18 cellular contexts compared by ENCODE assay signal in the genomic region with DNA sequence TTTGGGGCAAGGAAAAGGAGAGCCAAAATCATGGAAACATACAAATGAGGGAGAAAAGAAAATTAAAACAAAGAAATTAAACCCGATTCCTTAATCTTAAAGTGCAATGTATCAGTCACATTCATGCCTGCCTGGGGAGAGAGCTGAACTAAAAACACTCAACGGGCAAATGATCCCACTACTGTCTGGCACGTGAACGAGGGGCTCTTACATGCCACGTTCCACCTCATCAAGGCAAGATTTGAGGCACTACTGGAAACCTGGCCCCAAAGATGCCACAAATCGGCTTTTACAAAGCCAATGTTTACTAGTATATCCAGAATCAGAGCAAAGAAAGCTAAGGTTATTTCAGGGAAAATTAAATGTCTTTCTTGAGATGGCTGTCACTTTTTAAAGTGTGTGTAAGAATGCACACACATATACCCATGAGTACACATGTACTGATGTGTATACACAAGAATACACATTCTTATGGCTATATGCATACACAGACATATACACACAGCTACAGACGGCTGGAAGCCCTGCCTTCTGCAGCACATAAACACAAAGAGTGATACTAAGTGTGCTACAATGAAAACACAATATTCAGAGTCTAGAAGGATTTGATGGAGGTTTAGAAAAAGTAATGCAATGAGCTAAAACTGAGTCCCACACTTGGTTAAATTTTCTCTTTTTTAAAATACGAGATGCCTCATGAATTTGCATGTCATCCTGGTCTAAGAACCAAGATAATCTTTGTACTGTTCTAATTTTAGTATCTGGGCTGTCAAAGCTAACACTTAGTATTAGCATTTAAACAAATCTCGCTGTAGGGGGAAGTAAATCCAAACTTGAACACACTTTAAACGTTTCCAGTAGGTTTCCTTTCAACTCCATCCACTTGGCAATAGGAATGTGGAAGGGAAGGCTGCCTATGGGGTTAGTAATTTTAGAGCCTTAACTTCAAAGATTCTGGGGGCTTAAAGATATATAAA.
DNase-seq lines count a peak whose midpoint lies in the region; ATAC-seq, FAIRE-seq and TF ChIP-seq lines count a peak whose summit lies in the region.
"Had no signal": no experiment of that assay in that cellular context is flagged by ENCODE, and none has a peak within 500 bp of the region (broad histone marks: within the 10 kb centered on the region; RNA-seq: fewer than 3 reads in every experiment).

No MANE protein-coding gene starts in this region.

- H3K4me1 ChIP-seq in right atrium auricular region, result peaks cover 0 to 16% of the 10 kb centered on the region in 2 donors
- H3K4me1 ChIP-seq in heart left ventricle, result peaks cover 0 to 15% (median 0%) of the 10 kb centered on the region in 12 donors
- H3K4me1 ChIP-seq in GM12878 (ENCODE audit: control insufficient read depth, insufficient read depth, low read length), result peaks cover 55% of the 10 kb centered on the region
- H3K4me1 ChIP-seq in aorta (ENCODE audit: control insufficient read depth in 1 of 2, insufficient read depth in 2 of 2, low read length in 2 of 2), result no peaks in the 10 kb centered on the region
- H3K4me1 ChIP-seq: body of pancreas, left lung had no signal

- peaks cover 53% of the 10 kb centered on the region for H3K79me2 ChIP-seq in GM12878 (ENCODE audit: control insufficient read depth, insufficient read depth, low read length)

- H3K4me1 Mint-ChIP-seq in IgD-negative memory B cell, result peaks cover 47 to 52% (median 48%) of the 10 kb centered on the region in 3 donors

- H3K27me3 Mint-ChIP-seq in IgD-negative memory B cell, result peaks cover 2% of the 10 kb centered on the region

- H2AFZ ChIP-seq in GM12878 (ENCODE audit: control insufficient read depth, low read depth, low read length), result no peak overlapping the region

- H3K9ac ChIP-seq in GM12878 (ENCODE audit: control insufficient read depth, insufficient read depth, low read length), result peak overlapping the region; percentile 54

- CTCF ChIA-PET in GM12878 (lab: Yijun Ruan, JAX), result interaction anchor here (0.8 to 6.0 kb wide), 9 partner anchors 9 to 72 kb away, joined by 3 to 69 read pairs (median 6); no protein-coding TSS in a partner anchor

- RAD21 ChIA-PET in GM12878 (lab: Charles Lee; ENCODE audit: unreplicated experiment), result interaction anchor here (0.8 to 4.9 kb wide), 13 partner anchors 10 to 79 kb away, joined by 3 to 52 read pairs (median 9); no protein-coding TSS in a partner anchor

- H3K27ac Mint-ChIP-seq in IgD-negative memory B cell, result peak overlapping the region; percentile 92 to 94 (median 92)

- H3K27me3 ChIP-seq in right atrium auricular region (no peaks in the 10 kb centered on the region), heart left ventricle (no peaks in the 10 kb centered on the region), GM12878 (replicated peaks in 1 of 2; ENCODE audit: control insufficient read depth in 2 of 2, insufficient read depth in 2 of 2, low read length in 1 of 2) (no peaks in the 10 kb centered on the region), aorta (ENCODE audit: control insufficient read depth in 1 of 2, insufficient read depth in 2 of 2, low read length in 1 of 2) (no peaks in the 10 kb centered on the region)
- H3K27me3 ChIP-seq: body of pancreas, left lung had no signal

- H3K4me3 ChIP-seq in right atrium auricular region (no peak overlapping the region), heart left ventricle (no peak overlapping the region), GM12878 (peak overlapping the region; percentile 25; the same call in 1 of the 2 replicates), aorta (ENCODE audit: low read length in 2 of 2) (no peak overlapping the region)
- H3K4me3 ChIP-seq: body of pancreas, left lung had no signal

- FAIRE-seq in GM12878 (lab: Jason Lieb, UNC), result no peak
- FAIRE-seq in RCC 7860 (lab: Jason Lieb, UNC), result no peak
- FAIRE-seq: frontal cortex, G401.6 had no signal

- TF ChIP-seq CTCF in right atrium auricular region (IDR thresholded peaks at IDR 0.05), result no peak
- TF ChIP-seq CTCF in heart left ventricle (IDR thresholded peaks at IDR 0.05), result no peak
- TF ChIP-seq CTCF in GM12878 (IDR thresholded peaks at IDR 0.05 in 2 of 3, conservative IDR thresholded peaks at IDR 0.05 in 1 of 3; ENCODE audit: control insufficient read depth in 2 of 3, extremely low read depth in 1 of 3, insufficient read depth in 1 of 3, low read depth in 3 of 3, low read length in 3 of 3), result no peak

- peak overlapping the region; percentile 80 for H3K4me2 ChIP-seq in GM12878 (ENCODE audit: control insufficient read depth, insufficient read depth)

- POLR2A ChIA-PET in GM12878 (lab: Charles Lee), result interaction anchor here (0.5 to 3.1 kb wide), 15 partner anchors 7 to 85 kb away, joined by 3 to 31 read pairs (median 6); no protein-coding TSS in a partner anchor

- WGBS in heart left ventricle, 4 donors, result 65 to 74% (median 72%) methylated on average over 10 of the region's 10 CpGs
- 5% methylated on average over 10 of the region's 10 CpGs for WGBS in GM12878 (ENCODE audit: insufficient coverage, insufficient replicate concordance, low lambda C conversion rate, missing lambda C conversion rate)
- 78 to 79% methylated on average over 10 of the region's 10 CpGs for WGBS in aorta, 2 donors

- no TSS peak for BruUV-seq in GM12878 (replicated peaks; lab: Mats Ljungman, UMichigan)

- H4K20me1 ChIP-seq in GM12878 (ENCODE audit: control insufficient read depth, insufficient read depth), result no peaks in the 10 kb centered on the region

- no peak for TF ChIP-seq POLR2A in heart left ventricle (IDR thresholded peaks at IDR 0.05)
- no peak; the same call in 1 of the 2 replicates for TF ChIP-seq POLR2A in GM12878 (IDR thresholded peaks at IDR 0.05; ENCODE audit: low read depth, low read length)

- SMC1A ChIA-PET in GM12878 (lab: Charles Lee; ENCODE audit: uncharacterized antibody, unreplicated experiment), result interaction anchor here (0.6 to 6.7 kb wide), 16 partner anchors 11 to 145 kb away, joined by 3 to 98 read pairs (median 5); no protein-coding TSS in a partner anchor

- H3K27ac ChIP-seq in right atrium auricular region (peak overlapping the region; percentile 19 to 36), heart left ventricle (no peak overlapping the region), GM12878 (ENCODE audit: control insufficient read depth, insufficient read depth) (peak overlapping the region; percentile 97), aorta (ENCODE audit: low read depth in 1 of 2, low read length in 2 of 2) (no peak overlapping the region)
- H3K27ac ChIP-seq: body of pancreas, left lung had no signal

- intact Hi-C loops in heart left ventricle (cut with DNase I) (loop anchor here in 2 of 10 donors (5.0 kb wide), 2 partner anchors 179 to 199 kb away; no protein-coding TSS in a partner anchor), GM12878 (cut with micrococcal nuclease; ENCODE audit: unreplicated experiment) (no loop called here), aorta (cut with DNase I) (no loop called here)

- in situ Hi-C loops in GM12878 (cut with MboI), result no loop called here

- H3K36me3 ChIP-seq in right atrium auricular region, result peaks cover 65% of the 10 kb centered on the region
- peaks cover 0 to 100% (median 94%) of the 10 kb centered on the region in 9 donors for H3K36me3 ChIP-seq in heart left ventricle
- peaks cover 31 to 67% of the 10 kb centered on the region in 2 experiments for H3K36me3 ChIP-seq in GM12878 (ENCODE audit: control insufficient read depth in 2 of 2, insufficient read depth in 2 of 2, low read length in 1 of 2)
- H3K36me3 ChIP-seq in aorta (ENCODE audit: control insufficient read depth in 1 of 2, insufficient read depth in 2 of 2, low read length in 1 of 2), result no peaks in the 10 kb centered on the region

- H3K9me3 ChIP-seq in right atrium auricular region, result no peaks in the 10 kb centered on the region
- H3K9me3 ChIP-seq in heart left ventricle, result no peaks in the 10 kb centered on the region
- no peaks in the 10 kb centered on the region for H3K9me3 ChIP-seq in GM12878 (replicated peaks; ENCODE audit: control insufficient read depth, insufficient read depth, low read length)
- no peaks in the 10 kb centered on the region for H3K9me3 ChIP-seq in aorta (ENCODE audit: control insufficient read depth, low read length)
- H3K9me3 ChIP-seq: body of pancreas, left lung had no signal

- H3K36me3 Mint-ChIP-seq in IgD-negative memory B cell, result peaks cover 11% of the 10 kb centered on the region

- TF ChIP-seq EP300 in GM12878 (IDR thresholded peaks at IDR 0.05; ENCODE audit: borderline replicate concordance in 1 of 2, control insufficient read depth in 1 of 2, low read depth in 2 of 2, low read length in 2 of 2), result no peak

- TF ChIP-seq RAD21 in GM12878 (IDR thresholded peaks at IDR 0.05; ENCODE audit: insufficient read depth, low read depth, low read length), result no peak

- ATAC-seq in heart left ventricle (no peak), GM12878 (peak; percentile 27), GM18868 (IDR thresholded peaks at IDR 0.05; ENCODE audit: unreplicated experiment) (no peak), aorta (ENCODE audit: low FRiP score) (no peak)
- ATAC-seq: body of pancreas, HCT116, left lung had no signal

- peaks cover 0 to 2% (median 2%) of the 10 kb centered on the region in 3 donors for H3K9me3 Mint-ChIP-seq in IgD-negative memory B cell

- peak overlapping the region; percentile 54 to 88 (median 60) for H3K4me3 Mint-ChIP-seq in IgD-negative memory B cell

- DNase-seq in right atrium auricular region (ENCODE audit: low spot score) (no peak), heart left ventricle (no peak), GM12878 (ENCODE audit: low read depth, low spot score) (no peak), RCC 7860 (ENCODE audit: low spot score) (no peak), aorta (no peak)
- DNase-seq: activated CD4-positive, alpha-beta T cell treated with anti-CD3 and anti-CD28 coated beads, Interleukin-2, amount 50 U/mL, for 1 hour; activated effector memory CD4-positive, alpha-beta T cell treated with Interleukin-2 at 50 U/mL for 16 hours; body of pancreas; left lung; NCI-H1105 treated with DMSO at 0.1 percent for 48 hours; occipital lobe; stimulated activated CD4-positive, alpha-beta T cell treated with anti-CD3 and anti-CD28 coated beads, Interleukin-2, amount 100 ng/mL, for 24 hours; substantia nigra had no signal

TF ChIP-seq in GM12878, 131 proteins besides CTCF, POLR2A, EP300 and RAD21 (continues in another document):
- TF ChIP-seq, protein P1, sequence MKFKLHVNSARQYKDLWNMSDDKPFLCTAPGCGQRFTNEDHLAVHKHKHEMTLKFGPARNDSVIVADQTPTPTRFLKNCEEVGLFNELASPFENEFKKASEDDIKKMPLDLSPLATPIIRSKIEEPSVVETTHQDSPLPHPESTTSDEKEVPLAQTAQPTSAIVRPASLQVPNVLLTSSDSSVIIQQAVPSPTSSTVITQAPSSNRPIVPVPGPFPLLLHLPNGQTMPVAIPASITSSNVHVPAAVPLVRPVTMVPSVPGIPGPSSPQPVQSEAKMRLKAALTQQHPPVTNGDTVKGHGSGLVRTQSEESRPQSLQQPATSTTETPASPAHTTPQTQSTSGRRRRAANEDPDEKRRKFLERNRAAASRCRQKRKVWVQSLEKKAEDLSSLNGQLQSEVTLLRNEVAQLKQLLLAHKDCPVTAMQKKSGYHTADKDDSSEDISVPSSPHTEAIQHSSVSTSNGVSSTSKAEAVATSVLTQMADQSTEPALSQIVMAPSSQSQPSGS (IDR thresholded peaks at IDR 0.05; ENCODE audit: low read length), result peak; percentile 21; the same call in 1 of the 2 replicates
- TF ChIP-seq CHD1 (IDR thresholded peaks at IDR 0.05; ENCODE audit: low read depth, low read length) (no peak), CHD2 (IDR thresholded peaks at IDR 0.05; ENCODE audit: borderline replicate concordance, low read depth, low read length) (no peak)

Comparison
In these comparisons a context has a peak if more than half of its experiments do, and no peak if none do; other contexts are left out.
1. H3K27ac ChIP-seq: peak in right atrium auricular region (2 of 2) and GM12878 (single experiment); none in heart left ventricle (0 of 12) and aorta (0 of 2).